15 cellular contexts compared by ENCODE assay signal in the genomic region with DNA sequence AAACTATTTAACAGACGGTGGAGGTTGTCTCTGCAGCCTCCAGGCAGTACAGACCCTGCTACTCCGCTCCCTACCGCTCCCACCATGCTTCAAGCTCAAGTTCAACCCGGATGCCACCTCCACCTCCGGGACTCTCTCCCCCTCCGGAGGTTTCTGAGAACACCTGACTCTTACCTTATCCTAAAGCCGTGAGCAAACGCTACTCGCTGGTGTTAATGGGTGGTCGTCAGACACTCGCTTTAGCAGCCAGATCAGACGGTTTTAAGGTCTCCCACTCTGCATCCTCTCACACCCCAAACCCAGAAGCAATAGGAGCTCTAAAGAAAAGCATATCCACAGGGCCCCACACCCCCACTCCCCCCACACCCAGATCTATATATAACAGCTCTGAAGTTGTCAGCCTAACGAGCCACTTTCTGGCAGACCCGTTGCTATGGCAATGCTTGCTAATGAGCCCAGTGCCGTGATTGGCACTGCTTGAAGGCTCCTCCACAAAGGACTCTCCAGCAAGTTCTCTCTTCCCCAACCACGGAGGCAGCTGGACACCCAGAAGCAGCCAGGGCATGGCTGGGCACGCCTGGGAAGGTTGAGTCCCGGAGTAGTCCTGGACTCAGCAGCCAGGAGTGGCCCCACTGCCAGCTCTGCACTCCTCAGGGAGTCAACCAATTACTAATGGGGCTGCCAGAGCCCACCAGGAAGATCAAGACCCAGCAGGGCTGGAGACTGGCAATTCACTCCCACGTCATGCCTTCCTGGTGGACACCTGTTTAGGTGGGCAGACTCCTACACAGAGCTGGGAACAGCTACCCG.
A peak's percentile ranks its signal among the peaks of the same experiment; 100 is the strongest.
DNase-seq lines count a peak whose midpoint lies in the region; ATAC-seq and TF ChIP-seq lines count a peak whose summit lies in the region.
"Had no signal": no experiment of that assay in that cellular context is flagged by ENCODE, and none has a peak within 500 bp of the region (broad histone marks: within the 10 kb centered on the region; RNA-seq: fewer than 3 reads in every experiment).

No MANE protein-coding gene starts in this region.

- H3K79me2 ChIP-seq in Karpas-422 (ENCODE audit: low read length): peaks cover 94% of the 10 kb centered on the region

- WGBS in neuronal stem cell (ENCODE audit: extremely low coverage in 2 of 2, insufficient read length in 2 of 2, insufficient replicate concordance in 1 of 2), 2 donors: no CpG with 5 or more reads among the region's 20 CpGs

- TF ChIP-seq CTCF in dorsolateral prefrontal cortex (IDR thresholded peaks at IDR 0.05 in 54 of 56, conservative IDR thresholded peaks at IDR 0.05 in 2 of 56; ENCODE audit: low read depth in 1 of 56, partially characterized antibody in 56 of 56): no peak

- H3K4me1 ChIP-seq in Karpas-422 (ENCODE audit: low read length): peaks cover 53% of the 10 kb centered on the region
- H3K4me1 ChIP-seq in neuronal stem cell (ENCODE audit: control insufficient read depth in 2 of 2, insufficient read depth in 1 of 2, low read depth in 1 of 2, low read length in 2 of 2): peaks cover 0 to 11% of the 10 kb centered on the region in 2 donors

- no peak overlapping the region for H2BK5ac ChIP-seq in neuronal stem cell (ENCODE audit: low read length)

- no peak for ATAC-seq in stimulated activated naive CD8-positive, alpha-beta T cell treated with anti-CD3 and anti-CD28 coated beads, Interleukin-15, Interleukin-2, amounts not matched to agents 100 U/mL and 50 U/mL, for 24 hours
- ATAC-seq: activated T-cell treated with anti-CD3 and anti-CD28 coated beads, Interleukin-2, amount 50 U/mL, for 4 hours; natural killer cell treated with Interleukin-12 subunit alpha and Interleukin-12 subunit beta and Interleukin-15 and Interleukin-18, amount 100 ng/mL, for 72 hours had no signal

- H4K8ac ChIP-seq in neuronal stem cell (ENCODE audit: low read depth, low read length): peak overlapping the region; percentile 33

- DNase-seq in Ammon's horn (ENCODE audit: low spot score): peak; percentile 85
- DNase-seq in Karpas-422: no peak
- DNase-seq in dorsolateral prefrontal cortex: peak in 8 of 10 donors; percentile 71 to 94 (median 86)
- DNase-seq in neuronal stem cell (ENCODE audit: low spot score): peak; percentile 33
- DNase-seq in stimulated activated naive CD8-positive, alpha-beta T cell treated with anti-CD3 and anti-CD28 coated beads, Interleukin-15, Interleukin-2, amounts not matched to agents 100 U/mL and 50 U/mL, for 24 hours: no peak
- DNase-seq in iPS-NIHi7 (ENCODE audit: extremely low spot score): no peak
- DNase-seq in NCI-H146 treated with DMSO at 0.1 percent for 48 hours (lab: John Stamatoyannopoulos, UW; ENCODE audit: unreplicated experiment): no peak
- no peak for DNase-seq in activated CD8-positive, alpha-beta memory T cell treated with anti-CD3 and anti-CD28 coated beads, Interleukin-2, amount 50 U/mL, for 4 hours
- DNase-seq: activated CD4-positive, alpha-beta T cell treated with anti-CD3 and anti-CD28 coated beads for 4 hours; activated T-cell treated with anti-CD3 and anti-CD28 coated beads, Interleukin-2, amount 50 U/mL, for 4 hours; NCI-H1092 treated with DMSO at 0.1 percent for 48 hours; NCI-H446; small intestine; stimulated activated naive CD4-positive, alpha-beta T cell treated with Interleukin-2 at 50 U/mL for 16 hours had no signal

- H3K27ac ChIP-seq in Karpas-422 (ENCODE audit: low read length) (peak overlapping the region; percentile 21; the same call in 1 of the 2 replicates), dorsolateral prefrontal cortex (peak overlapping the region; percentile 53 to 96 (median 89)), neuronal stem cell (replicated peaks; ENCODE audit: low read length) (no peak overlapping the region)

- H3K27me3 ChIP-seq in Karpas-422 (ENCODE audit: low read length) (no peaks in the 10 kb centered on the region), dorsolateral prefrontal cortex (no peaks in the 10 kb centered on the region), neuronal stem cell (ENCODE audit: control insufficient read depth in 3 of 3, insufficient read depth in 3 of 3, low read depth in 1 of 3, low read length in 3 of 3) (no peaks in the 10 kb centered on the region)

- H4K91ac ChIP-seq in neuronal stem cell (ENCODE audit: low read depth, low read length, poor library complexity): no peak overlapping the region

- H3K14ac ChIP-seq in neuronal stem cell (ENCODE audit: low read length): no peak overlapping the region

- no peak overlapping the region for H2AFZ ChIP-seq in Karpas-422 (ENCODE audit: low read length)
- H2AFZ ChIP-seq in neuronal stem cell (ENCODE audit: low read length): peak overlapping the region; percentile 79

- H3K79me1 ChIP-seq in neuronal stem cell (ENCODE audit: low read depth, low read length): no peaks in the 10 kb centered on the region

- H3K4me3 ChIP-seq in Karpas-422 (ENCODE audit: low read length) (no peak overlapping the region), dorsolateral prefrontal cortex (peak overlapping the region in 58 of 59 donors; percentile 3 to 72 (median 53)), neuronal stem cell (ENCODE audit: low read length in 2 of 2) (no peak overlapping the region)

- H3K9ac ChIP-seq in Karpas-422 (ENCODE audit: low read length): no peak overlapping the region
- H3K9ac ChIP-seq in neuronal stem cell (ENCODE audit: low read depth, low read length, poor library complexity): peak overlapping the region; percentile 18

- no peaks in the 10 kb centered on the region for H3K9me2 ChIP-seq in Karpas-422 (replicated peaks; ENCODE audit: insufficient read depth, low read length)

- peak overlapping the region; percentile 2 for H2AK5ac ChIP-seq in neuronal stem cell (ENCODE audit: low read depth, low read length)

- H3K36me3 ChIP-seq in Karpas-422 (ENCODE audit: insufficient read depth, low read length): peaks cover 70% of the 10 kb centered on the region
- no peaks in the 10 kb centered on the region for H3K36me3 ChIP-seq in neuronal stem cell (replicated peaks in 1 of 2; ENCODE audit: control insufficient read depth in 2 of 2, insufficient read depth in 2 of 2, low read length in 2 of 2)

- H3K4ac ChIP-seq in neuronal stem cell (ENCODE audit: low read length): no peak overlapping the region

- no peak overlapping the region for H2BK15ac ChIP-seq in neuronal stem cell (ENCODE audit: low read length)

- peak overlapping the region; percentile 69 for H3K18ac ChIP-seq in neuronal stem cell (ENCODE audit: low read length)

- intact Hi-C loops in dorsolateral prefrontal cortex (cut with DNase I): no loop called here

- no peak overlapping the region for H2BK12ac ChIP-seq in neuronal stem cell (ENCODE audit: low read length)

- no peak overlapping the region for H3K23ac ChIP-seq in neuronal stem cell (ENCODE audit: low read depth, low read length, poor library complexity)

- H2BK120ac ChIP-seq in neuronal stem cell (ENCODE audit: low read depth, low read length): no peak overlapping the region

- peaks cover 69% of the 10 kb centered on the region for H4K20me1 ChIP-seq in Karpas-422 (ENCODE audit: insufficient read depth, low read depth, low read length)

- H3K4me2 ChIP-seq in Karpas-422 (ENCODE audit: low read depth, low read length, poor library complexity, severe bottlenecking) (no peak overlapping the region), neuronal stem cell (ENCODE audit: insufficient read depth, low read length, poor library complexity, severe bottlenecking) (no peak overlapping the region)

- H3K9me3 ChIP-seq in Karpas-422 (ENCODE audit: low read length): no peaks in the 10 kb centered on the region
- peaks cover 0 to 2% of the 10 kb centered on the region in 2 donors for H3K9me3 ChIP-seq in neuronal stem cell (replicated peaks in 1 of 2; ENCODE audit: control insufficient read depth in 2 of 2, insufficient read depth in 1 of 2, low read depth in 1 of 2, low read length in 2 of 2)

Comparison
In these comparisons a context has a peak if more than half of its experiments do, and no peak if none do; other contexts are left out.
1. DNase-seq: peak in Ammon's horn (single experiment), dorsolateral prefrontal cortex (8 of 10) and neuronal stem cell (single experiment); none in Karpas-422 (single experiment), stimulated activated naive CD8-positive, alpha-beta T cell treated with anti-CD3 and anti-CD28 coated beads, Interleukin-15, Interleukin-2, amounts not matched to agents 100 U/mL and 50 U/mL, for 24 hours (single experiment), iPS-NIHi7 (single experiment), NCI-H146 treated with DMSO at 0.1 percent for 48 hours (single experiment) and activated CD8-positive, alpha-beta memory T cell treated with anti-CD3 and anti-CD28 coated beads, Interleukin-2, amount 50 U/mL, for 4 hours (single experiment).
2. H3K4me3 ChIP-seq: peak in dorsolateral prefrontal cortex (58 of 59); none in Karpas-422 (single experiment) and neuronal stem cell (0 of 2).